ENCODE assay signal across 9 cellular contexts in the genomic region with DNA sequence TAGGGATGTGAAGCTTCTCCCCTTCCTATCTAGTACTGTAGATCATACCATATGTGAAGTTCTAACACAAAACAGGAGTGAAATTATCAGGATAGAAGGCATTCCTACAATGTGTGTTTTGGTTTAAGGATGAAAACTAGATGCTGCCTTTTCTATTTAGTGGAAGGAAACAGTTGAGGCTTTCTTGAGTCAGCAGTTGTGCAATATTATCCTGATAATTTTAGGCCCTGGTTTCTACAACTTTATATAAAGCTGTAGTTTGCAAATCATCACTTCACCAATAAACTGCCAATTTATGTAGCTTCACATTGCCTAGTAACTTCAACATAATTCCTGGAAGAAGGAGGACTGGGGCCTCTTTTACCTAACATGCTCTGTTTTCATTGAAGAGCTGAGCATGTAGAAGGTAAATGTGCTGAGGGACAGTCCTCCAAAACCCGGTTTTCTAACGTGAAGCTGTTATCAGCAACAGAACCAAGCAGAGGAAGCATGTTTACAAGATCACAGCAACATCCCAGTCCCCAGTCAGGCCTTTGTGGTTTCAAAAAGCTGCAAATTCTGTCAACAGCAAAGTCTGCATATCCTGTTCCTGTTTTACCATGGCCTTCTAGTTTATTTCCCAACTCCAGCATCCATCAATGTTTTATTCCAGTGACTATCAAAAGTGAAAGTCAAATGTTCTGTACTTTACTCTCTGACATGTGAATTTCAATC.
A peak's percentile ranks its signal among the peaks of the same experiment; 100 is the strongest.
DNase-seq lines count a peak whose midpoint lies in the region; ATAC-seq and TF ChIP-seq lines count a peak whose summit lies in the region.
"Had no signal": no experiment of that assay in that cellular context is flagged by ENCODE, and none has a peak within 500 bp of the region (broad histone marks: within the 10 kb centered on the region; RNA-seq: fewer than 3 reads in every experiment).

No MANE protein-coding gene starts in this region.

- H3K9me3 ChIP-seq in Loucy (ENCODE audit: insufficient read depth, low read depth, low read length) (no peaks in the 10 kb centered on the region), H9 (ENCODE audit: control insufficient read depth, low read depth, low read length) (no peaks in the 10 kb centered on the region)

- H3K27me3 Mint-ChIP-seq in stimulated activated memory B cell treated with anti-CD40 and anti-IgM and Interleukin-4, amounts not matched to agents 10 μg/mL and 1 μg/mL and 100 μg/mL, for 72 hours = no peaks in the 10 kb centered on the region
- no peaks in the 10 kb centered on the region for H3K27me3 Mint-ChIP-seq in H9 (ENCODE audit: low read depth)

- no peak overlapping the region for H2BK12ac ChIP-seq in H9 (ENCODE audit: insufficient read length, low read depth, low read length)

- H3K36me3 ChIP-seq in ACC112 (ENCODE audit: insufficient read depth, low read length) (no peaks in the 10 kb centered on the region), Loucy (ENCODE audit: insufficient read depth, low read length) (no peaks in the 10 kb centered on the region)

- H3K9me2 ChIP-seq in Loucy (replicated peaks; ENCODE audit: low read depth, low read length) = no peaks in the 10 kb centered on the region

- no peak overlapping the region for H2BK5ac ChIP-seq in H9 (ENCODE audit: insufficient read length, low read length)

- no peak overlapping the region for H3K4ac ChIP-seq in H9 (ENCODE audit: low read depth, low read length)

- H4K91ac ChIP-seq in H9 (ENCODE audit: insufficient read length, low read depth, low read length) = no peak overlapping the region

- H2BK20ac ChIP-seq in H9 (ENCODE audit: low read depth, low read length, poor library complexity, severe bottlenecking) = no peak overlapping the region

- no peaks in the 10 kb centered on the region for H3K79me2 ChIP-seq in ACC112 (ENCODE audit: control insufficient read depth, insufficient read depth, low read length, unreplicated experiment)
- H3K79me2 ChIP-seq in Loucy (ENCODE audit: insufficient read depth, low read length) = no peaks in the 10 kb centered on the region
- H3K79me2 ChIP-seq in H9 (ENCODE audit: insufficient read depth, low read length) = no peaks in the 10 kb centered on the region

- H3K27me3 ChIP-seq in ACC112 (ENCODE audit: insufficient read depth, low read length) = no peaks in the 10 kb centered on the region
- H3K27me3 ChIP-seq in Loucy (ENCODE audit: insufficient read depth, low read length, poor library complexity, severe bottlenecking) = no peaks in the 10 kb centered on the region
- no peaks in the 10 kb centered on the region; the same call in 1 of the 2 replicates for H3K27me3 ChIP-seq in H9 (ENCODE audit: insufficient read depth, low read length)

- H3K4me1 ChIP-seq in ACC112 (ENCODE audit: control insufficient read depth, insufficient read depth, low read length, unreplicated experiment) (peaks cover 29% of the 10 kb centered on the region), Loucy (ENCODE audit: insufficient read depth, low read length, poor library complexity, severe bottlenecking) (peaks cover 24% of the 10 kb centered on the region), H9 (ENCODE audit: insufficient read depth, low read length) (no peaks in the 10 kb centered on the region)

- H3K23ac ChIP-seq in H9 (ENCODE audit: insufficient read length, low read depth, low read length) = no peak overlapping the region

- no peak overlapping the region for H4K5ac ChIP-seq in H9 (ENCODE audit: insufficient read length, low read depth, low read length)

- peak overlapping the region; percentile 75 for H3K27ac Mint-ChIP-seq in stimulated activated memory B cell treated with anti-CD40 and anti-IgM and Interleukin-4, amounts not matched to agents 10 μg/mL and 1 μg/mL and 100 μg/mL, for 72 hours
- no peak overlapping the region for H3K27ac Mint-ChIP-seq in H9
- H3K27ac Mint-ChIP-seq: nephron had no signal

- no peaks in the 10 kb centered on the region for H3F3A ChIP-seq in Loucy (ENCODE audit: low read depth)

- no peak overlapping the region for H3K56ac ChIP-seq in H9 (ENCODE audit: insufficient read length, low read depth, low read length)

- no peak overlapping the region for H3K14ac ChIP-seq in H9 (ENCODE audit: insufficient read depth, low read length)

- H3K4me1 Mint-ChIP-seq in stimulated activated memory B cell treated with anti-CD40 and anti-IgM and Interleukin-4, amounts not matched to agents 10 μg/mL and 1 μg/mL and 100 μg/mL, for 72 hours = peaks cover 28% of the 10 kb centered on the region
- H3K4me1 Mint-ChIP-seq in H9 = peaks cover 0 to 4% of the 10 kb centered on the region in 2 experiments; a peak in 1 of 4 replicates
- H3K4me1 Mint-ChIP-seq: nephron had no signal

- peak; percentile 43 for DNase-seq in fibroblast of pulmonary artery (ENCODE audit: low read depth)
- no peak for DNase-seq in SHP77 (lab: John Stamatoyannopoulos, UW)
- DNase-seq in HUDEP-2 (lab: John Stamatoyannopoulos, UW; ENCODE audit: unreplicated experiment in 76 of 76) = no peak
- no peak for DNase-seq in H9

- H3K4me3 ChIP-seq in ACC112 (ENCODE audit: low read depth, low read length) (peak overlapping the region; percentile 27; the same call in 1 of the 2 replicates), Loucy (ENCODE audit: low read length, poor library complexity, severe bottlenecking) (peak overlapping the region; percentile 64), fibroblast of pulmonary artery (replicated peaks; ENCODE audit: low read depth, low read length) (no peak overlapping the region)

- no CpG with 5 or more reads among the region's 2 CpGs for WGBS in H9 (ENCODE audit: extremely low coverage, insufficient read length, low lambda C conversion rate)

- H3K18ac ChIP-seq in H9 (ENCODE audit: insufficient read length, low read depth, low read length) = no peak overlapping the region

- H3K27ac ChIP-seq in ACC112 (ENCODE audit: low read depth, low read length) = peak overlapping the region; percentile 69
- H3K27ac ChIP-seq in H9 (ENCODE audit: insufficient read length, low read depth, low read length) = no peak overlapping the region

- H3K79me1 ChIP-seq in H9 (ENCODE audit: insufficient read depth, low read depth, low read length, poor library complexity, severe bottlenecking) = no peaks in the 10 kb centered on the region

- H2AFZ ChIP-seq in ACC112 (ENCODE audit: low read length, unreplicated experiment) (peak overlapping the region; percentile 96), Loucy (ENCODE audit: low read length) (peak overlapping the region; percentile 51), H9 (ENCODE audit: low read length) (no peak overlapping the region)

- peak overlapping the region; percentile 36 for H3K4me3 Mint-ChIP-seq in stimulated activated memory B cell treated with anti-CD40 and anti-IgM and Interleukin-4, amounts not matched to agents 10 μg/mL and 1 μg/mL and 100 μg/mL, for 72 hours
- no peak overlapping the region for H3K4me3 Mint-ChIP-seq in H9
- H3K4me3 Mint-ChIP-seq: nephron had no signal

- TF ChIP-seq CTCF in Loucy (conservative IDR thresholded peaks at IDR 0.05; ENCODE audit: low read length) (no peak), fibroblast of pulmonary artery (IDR thresholded peaks at IDR 0.05; ENCODE audit: low read length, missing control alignments) (no peak), H9 (conservative IDR thresholded peaks at IDR 0.05) (no peak)

- H3K9ac ChIP-seq in Loucy (ENCODE audit: low read depth, low read length, poor library complexity, severe bottlenecking) (peak overlapping the region; percentile 69), H9 (ENCODE audit: extremely low read depth, insufficient read length, low read length) (no peak overlapping the region)

- H3K4me2 ChIP-seq in Loucy (ENCODE audit: low read depth, low read length, poor library complexity, severe bottlenecking) (peak overlapping the region; percentile 82), H9 (ENCODE audit: insufficient read depth, insufficient read length, low read length) (no peak overlapping the region)

- peak; percentile 72 for ATAC-seq in GM21390 (IDR thresholded peaks at IDR 0.05; ENCODE audit: unreplicated experiment)
- ATAC-seq in stimulated activated memory B cell treated with anti-CD40 and anti-IgM and Interleukin-4, amounts not matched to agents 10 μg/mL and 1 μg/mL and 100 μg/mL, for 72 hours = peak; percentile 82

- no peak overlapping the region for H3T11ph ChIP-seq in H9 (ENCODE audit: low read length)

- H4K20me1 ChIP-seq in Loucy (ENCODE audit: insufficient read depth, low read length, poor library complexity, severe bottlenecking) (no peaks in the 10 kb centered on the region), H9 (ENCODE audit: control insufficient read depth, insufficient read depth, insufficient read length) (no peaks in the 10 kb centered on the region)

- no peaks in the 10 kb centered on the region for H3K9me3 Mint-ChIP-seq in stimulated activated memory B cell treated with anti-CD40 and anti-IgM and Interleukin-4, amounts not matched to agents 10 μg/mL and 1 μg/mL and 100 μg/mL, for 72 hours
- no peaks in the 10 kb centered on the region for H3K9me3 Mint-ChIP-seq in H9
- H3K9me3 Mint-ChIP-seq: nephron had no signal

- no peak overlapping the region for H2BK120ac ChIP-seq in H9 (ENCODE audit: low read depth, low read length, poor library complexity, severe bottlenecking)

- no peaks in the 10 kb centered on the region for H3K23me2 ChIP-seq in H9 (ENCODE audit: insufficient read length, low read depth, low read length, poor library complexity, severe bottlenecking)

- H4K8ac ChIP-seq in H9 (replicated peaks; ENCODE audit: insufficient read length, low read depth, low read length) = no peak overlapping the region

- no peaks in the 10 kb centered on the region for H3K36me3 Mint-ChIP-seq in stimulated activated memory B cell treated with anti-CD40 and anti-IgM and Interleukin-4, amounts not matched to agents 10 μg/mL and 1 μg/mL and 100 μg/mL, for 72 hours
- no peaks in the 10 kb centered on the region for H3K36me3 Mint-ChIP-seq in H9 (ENCODE audit: insufficient read depth in 1 of 3, low read depth in 3 of 3)

- no peak overlapping the region for H2BK15ac ChIP-seq in H9 (ENCODE audit: low read depth, low read length)

- no peak overlapping the region for H2AK5ac ChIP-seq in H9 (ENCODE audit: insufficient read length, low read length)
